In genomic region chr2:208183937-208184336, GRCh38 we compare ENCODE assay signal across 22 cellular contexts. TPM values are rescaled to one million over a fixed set of nuclear protein-coding genes. Genes with fewer than 3 reads are reported as not detected.
DNase-seq lines count a peak whose midpoint lies in the region; FAIRE-seq and TF ChIP-seq lines count a peak whose summit lies in the region.
"Had no signal": no experiment of that assay in that cellular context is flagged by ENCODE, and none has a peak within 500 bp of the region (broad histone marks: within the 10 kb centered on the region; RNA-seq: fewer than 3 reads in every experiment).

No MANE protein-coding gene starts in this region.

- no peak overlapping the region for H2BK120ac ChIP-seq in neuronal stem cell (ENCODE audit: low read depth, low read length)

- H3K4ac ChIP-seq in neuronal stem cell (ENCODE audit: low read length), result no peak overlapping the region

- no peak overlapping the region for H2AK5ac ChIP-seq in neuronal stem cell (ENCODE audit: low read depth, low read length)

- H3K36me3 ChIP-seq in HAP-1 (replicated peaks) (no peaks in the 10 kb centered on the region), adipocyte (ENCODE audit: control insufficient read depth, insufficient read depth, low read length, severe bottlenecking) (no peaks in the 10 kb centered on the region), iPS-15b (ENCODE audit: control insufficient read depth, insufficient read depth, low read length) (no peaks in the 10 kb centered on the region), neuronal stem cell (replicated peaks in 1 of 2; ENCODE audit: control insufficient read depth in 2 of 2, insufficient read depth in 2 of 2, low read length in 2 of 2) (no peaks in the 10 kb centered on the region), MG63 (no peaks in the 10 kb centered on the region), A673 (ENCODE audit: insufficient read depth, low read length, poor library complexity, severe bottlenecking) (no peaks in the 10 kb centered on the region)
- H3K36me3 ChIP-seq: esophagus muscularis mucosa, ovary, WERI-Rb-1 had no signal

- H3K4me2 ChIP-seq in neuronal stem cell (ENCODE audit: insufficient read depth, low read length, poor library complexity, severe bottlenecking), result peak overlapping the region; percentile 43

- no peak overlapping the region for H4K8ac ChIP-seq in neuronal stem cell (ENCODE audit: low read depth, low read length)

- WGBS in neuronal stem cell (ENCODE audit: extremely low coverage in 2 of 2, insufficient read length in 2 of 2, insufficient replicate concordance in 1 of 2), 2 donors, result no CpG with 5 or more reads among the region's 9 CpGs

- H3K9ac ChIP-seq in adipocyte (ENCODE audit: low read length) (no peak overlapping the region), iPS-15b (ENCODE audit: low read depth, low read length) (peak overlapping the region; percentile 1), neuronal stem cell (ENCODE audit: low read depth, low read length, poor library complexity) (no peak overlapping the region)

- DNase-seq in HAP-1 (ENCODE audit: low spot score in 2 of 2) (peak; percentile 45 to 50), adipocyte (ENCODE audit: low read depth) (peak; percentile 5), neuronal stem cell (ENCODE audit: low spot score) (no peak), UCSD-AML1 (lab: John Stamatoyannopoulos, UW; ENCODE audit: unreplicated experiment) (no peak), urothelium cell line (ENCODE audit: low spot score) (no peak), MG63 (no peak), A673 (ENCODE audit: low spot score) (no peak)
- DNase-seq: activated CD8-positive, alpha-beta T cell treated with anti-CD3 and anti-CD28 coated beads for 36 hours; activated naive CD4-positive, alpha-beta T cell treated with Interleukin-2 at 50 U/mL for 16 hours; CD4-positive, CD25-positive, alpha-beta regulatory T cell; central memory CD4-positive, alpha-beta T cell; DMS 273 treated with DMSO at 0.1 percent for 48 hours; effector memory CD4-positive, alpha-beta T cell; ovary; WERI-Rb-1 had no signal

- no peak overlapping the region for H3K23ac ChIP-seq in neuronal stem cell (ENCODE audit: low read depth, low read length, poor library complexity)

- intact Hi-C loops in A673 (cut with micrococcal nuclease; ENCODE audit: unreplicated experiment), result no loop called here

- H3K27ac ChIP-seq in neuronal stem cell (replicated peaks; ENCODE audit: low read length) (no peak overlapping the region), A673 (ENCODE audit: low read depth, low read length, poor library complexity, severe bottlenecking) (no peak overlapping the region)
- H3K27ac ChIP-seq: esophagus muscularis mucosa, ovary, WERI-Rb-1 had no signal

- no peak overlapping the region for H3K4me3 ChIP-seq in HAP-1
- H3K4me3 ChIP-seq in adipocyte (ENCODE audit: low read length), result no peak overlapping the region
- peak overlapping the region; percentile 56 for H3K4me3 ChIP-seq in iPS-15b (ENCODE audit: low read depth, low read length)
- no peak overlapping the region for H3K4me3 ChIP-seq in neuronal stem cell (ENCODE audit: low read length in 2 of 2)
- no peak overlapping the region for H3K4me3 ChIP-seq in MG63
- H3K4me3 ChIP-seq in A673 (ENCODE audit: low read depth, low read length, poor library complexity, severe bottlenecking), result no peak overlapping the region
- H3K4me3 ChIP-seq: esophagus muscularis mucosa, ovary had no signal

- no peak overlapping the region for H3K14ac ChIP-seq in neuronal stem cell (ENCODE audit: low read length)

- H3K9me3 ChIP-seq in HAP-1, result no peaks in the 10 kb centered on the region
- no peaks in the 10 kb centered on the region for H3K9me3 ChIP-seq in adipocyte (ENCODE audit: control insufficient read depth, low read length)
- H3K9me3 ChIP-seq in iPS-15b (ENCODE audit: control insufficient read depth, insufficient read depth, low read length), result no peaks in the 10 kb centered on the region
- no peaks in the 10 kb centered on the region for H3K9me3 ChIP-seq in neuronal stem cell (replicated peaks in 1 of 2; ENCODE audit: control insufficient read depth in 2 of 2, insufficient read depth in 1 of 2, low read depth in 1 of 2, low read length in 2 of 2)
- no peaks in the 10 kb centered on the region for H3K9me3 ChIP-seq in MG63
- no peaks in the 10 kb centered on the region for H3K9me3 ChIP-seq in A673 (ENCODE audit: low read depth, low read length, poor library complexity, severe bottlenecking)
- H3K9me3 ChIP-seq: esophagus muscularis mucosa, ovary had no signal

- no peak overlapping the region for H2BK5ac ChIP-seq in neuronal stem cell (ENCODE audit: low read length)

- in situ Hi-C loops in HAP-1 (cut with MboI; ENCODE audit: low sequenced_read_pairs), result no loop called here

- no peak overlapping the region for H2BK12ac ChIP-seq in neuronal stem cell (ENCODE audit: low read length)

- H3K4me1 ChIP-seq in HAP-1 (peaks cover 11% of the 10 kb centered on the region), adipocyte (ENCODE audit: control insufficient read depth, insufficient read depth, low read length) (no peaks in the 10 kb centered on the region), iPS-15b (ENCODE audit: control insufficient read depth, insufficient read depth, low read length) (peaks cover 4% of the 10 kb centered on the region), neuronal stem cell (ENCODE audit: control insufficient read depth in 2 of 2, insufficient read depth in 1 of 2, low read depth in 1 of 2, low read length in 2 of 2) (peaks cover 10 to 33% of the 10 kb centered on the region in 2 donors), A673 (ENCODE audit: insufficient read depth, low read length, poor library complexity, severe bottlenecking) (no peaks in the 10 kb centered on the region)
- H3K4me1 ChIP-seq: esophagus muscularis mucosa had no signal

- POLR2A ChIA-PET in A673 (lab: Charles Lee; ENCODE audit: low non-redundant PET), result no interaction called here

- H3K27me3 ChIP-seq in HAP-1 (ENCODE audit: low read depth), result peaks cover 10% of the 10 kb centered on the region; the same call in 1 of the 2 replicates
- H3K27me3 ChIP-seq in adipocyte (replicated peaks; ENCODE audit: control insufficient read depth, insufficient read depth, low read length), result peaks cover 10% of the 10 kb centered on the region
- H3K27me3 ChIP-seq in iPS-15b (ENCODE audit: control insufficient read depth, insufficient read depth, low read length), result no peaks in the 10 kb centered on the region
- H3K27me3 ChIP-seq in neuronal stem cell (ENCODE audit: control insufficient read depth in 3 of 3, insufficient read depth in 3 of 3, low read depth in 1 of 3, low read length in 3 of 3), result no peaks in the 10 kb centered on the region
- no peaks in the 10 kb centered on the region for H3K27me3 ChIP-seq in MG63
- H3K27me3 ChIP-seq in A673 (replicated peaks; ENCODE audit: insufficient read depth, low read depth, low read length, poor library complexity), result no peaks in the 10 kb centered on the region
- H3K27me3 ChIP-seq: ovary had no signal

- BruUV-seq in A673 (replicated peaks; lab: Mats Ljungman, UMichigan), result no TSS peak

- H3K79me1 ChIP-seq in neuronal stem cell (ENCODE audit: low read depth, low read length), result no peaks in the 10 kb centered on the region

- no peak for TF ChIP-seq CTCF in A673 (conservative IDR thresholded peaks at IDR 0.05; ENCODE audit: low read depth, low read length)

- H2BK15ac ChIP-seq in neuronal stem cell (ENCODE audit: low read length), result no peak overlapping the region

- no peak overlapping the region for H4K91ac ChIP-seq in neuronal stem cell (ENCODE audit: low read depth, low read length, poor library complexity)

- no peak for FAIRE-seq in urothelium cell line (lab: Jason Lieb, UNC)
- FAIRE-seq: G401.6, GM19239 had no signal

- no peak overlapping the region for H3K18ac ChIP-seq in neuronal stem cell (ENCODE audit: low read length)

- peak overlapping the region; percentile 78 for H2AFZ ChIP-seq in neuronal stem cell (ENCODE audit: low read length)

- CTCF ChIA-PET in A673 (lab: Charles Lee), result no interaction called here

RNA-seq across cellular contexts. Expression of gene C2orf80, which starts 5.9 kb away (rescaled TPM):
- 1.6 TPM for polyA plus RNA-seq in neuronal stem cell (2013, experiment 1 of 2)
- 1.2 TPM for polyA plus RNA-seq in neuronal stem cell (2013, experiment 2 of 2)
- total RNA-seq in MG63 (2014; rRNA removed; shearing (Covaris generic); ENCODE audit: low replicate concordance), result not detected in 2 replicates
- not detected in 2 replicates for total RNA-seq in A673 (2021)
- total RNA-seq: activated CD8-positive, alpha-beta T cell treated with anti-CD3 and anti-CD28 coated beads for 36 hours; CD4-positive, CD25-positive, alpha-beta regulatory T cell; esophagus muscularis mucosa; lower leg skin; ovary had no signal
- polyA plus RNA-seq: CD4-positive, CD25-positive, alpha-beta regulatory T cell; IgD-negative memory B cell; ovary had no signal

RNA-seq across cellular contexts. Expression of gene CRYGA, which starts 20.5 kb away (rescaled TPM):
- not detected for polyA plus RNA-seq in neuronal stem cell (2013, experiment 1 of 2)
- polyA plus RNA-seq in neuronal stem cell (2013, experiment 2 of 2), result not detected
- not detected in 2 replicates for total RNA-seq in MG63 (2014; rRNA removed; shearing (Covaris generic); ENCODE audit: low replicate concordance)
- total RNA-seq in A673 (2021), result not detected in 2 replicates
- total RNA-seq: activated CD8-positive, alpha-beta T cell treated with anti-CD3 and anti-CD28 coated beads for 36 hours; CD4-positive, CD25-positive, alpha-beta regulatory T cell; esophagus muscularis mucosa; lower leg skin; ovary had no signal
- polyA plus RNA-seq: CD4-positive, CD25-positive, alpha-beta regulatory T cell; IgD-negative memory B cell; ovary had no signal

RNA-seq across cellular contexts. Expression of gene CRYGB, which starts 38.0 kb away (rescaled TPM):
- not detected for polyA plus RNA-seq in neuronal stem cell (2013, experiment 1 of 2)
- not detected for polyA plus RNA-seq in neuronal stem cell (2013, experiment 2 of 2)
- total RNA-seq in MG63 (2014; rRNA removed; shearing (Covaris generic); ENCODE audit: low replicate concordance), result not detected in 2 replicates
- total RNA-seq in A673 (2021), result not detected in 2 replicates
- total RNA-seq: activated CD8-positive, alpha-beta T cell treated with anti-CD3 and anti-CD28 coated beads for 36 hours; CD4-positive, CD25-positive, alpha-beta regulatory T cell; esophagus muscularis mucosa; lower leg skin; ovary had no signal
- polyA plus RNA-seq: CD4-positive, CD25-positive, alpha-beta regulatory T cell; IgD-negative memory B cell; ovary had no signal

RNA-seq across cellular contexts. Expression of gene CRYGC, which starts 54.3 kb away (rescaled TPM):
- polyA plus RNA-seq in neuronal stem cell (2013, experiment 1 of 2), result not detected
- not detected for polyA plus RNA-seq in neuronal stem cell (2013, experiment 2 of 2)
- total RNA-seq in MG63 (2014; rRNA removed; shearing (Covaris generic); ENCODE audit: low replicate concordance), result not detected in 2 replicates
- total RNA-seq in A673 (2021), result not detected in 2 replicates
- total RNA-seq: activated CD8-positive, alpha-beta T cell treated with anti-CD3 and anti-CD28 coated beads for 36 hours; CD4-positive, CD25-positive, alpha-beta regulatory T cell; esophagus muscularis mucosa; lower leg skin; ovary had no signal
- polyA plus RNA-seq: CD4-positive, CD25-positive, alpha-beta regulatory T cell; IgD-negative memory B cell; ovary; thymus had no signal

RNA-seq across cellular contexts. Expression of gene CRYGD, which starts 59.6 kb away (rescaled TPM):
- 0.99 TPM for polyA plus RNA-seq in neuronal stem cell (2013, experiment 1 of 2)
- 1.1 TPM for polyA plus RNA-seq in neuronal stem cell (2013, experiment 2 of 2)
- total RNA-seq in MG63 (2014; rRNA removed; shearing (Covaris generic); ENCODE audit: low replicate concordance), result not detected in 2 replicates
- not detected in 2 replicates for total RNA-seq in A673 (2021)
- total RNA-seq: activated CD8-positive, alpha-beta T cell treated with anti-CD3 and anti-CD28 coated beads for 36 hours; esophagus muscularis mucosa; lower leg skin had no signal
- polyA plus RNA-seq: CD4-positive, CD25-positive, alpha-beta regulatory T cell; IgD-negative memory B cell had no signal

Comparison
In these comparisons a context has a peak if more than half of its experiments do, and no peak if none do; other contexts are left out.
1. DNase-seq: peak in HAP-1 (2 of 2) and adipocyte (single experiment); none in neuronal stem cell (single experiment), UCSD-AML1 (single experiment), urothelium cell line (single experiment), MG63 (single experiment) and A673 (single experiment).